Comparison of ENCODE assay signal across 16 cellular contexts in genomic region chr15:40234783-40235182, GRCh38. TPM values are rescaled to one million over a fixed set of nuclear protein-coding genes. Genes with fewer than 3 reads are reported as not detected.
DNase-seq lines count a peak whose midpoint lies in the region; TF ChIP-seq lines count a peak whose summit lies in the region.
"Had no signal": no experiment of that assay in that cellular context is flagged by ENCODE, and none has a peak within 500 bp of the region (broad histone marks: within the 10 kb centered on the region; RNA-seq: fewer than 3 reads in every experiment).

No MANE protein-coding gene starts in this region.

- no peaks in the 10 kb centered on the region for H3K9me3 Mint-ChIP-seq in endodermal cell
- no peaks in the 10 kb centered on the region for H3K9me3 Mint-ChIP-seq in progenitor cell of endocrine pancreas (ENCODE audit: low read depth)
- no peaks in the 10 kb centered on the region for H3K9me3 Mint-ChIP-seq in type B pancreatic cell
- H3K9me3 Mint-ChIP-seq: activated CD4-positive, alpha-beta T cell treated with anti-CD3 and anti-CD28 coated beads, Interleukin-2, amount 10 ng/mL, durations not matched to agents 24 days and 14 days; activated T-helper 1 cell treated with anti-CD3 and anti-CD28 coated beads, Interleukin-12 subunit alpha, Interleukin-12 subunit beta, Interleukin-2, Interleukin-4 antibody, amounts not matched to agents 30 ng/mL and 10 ng/mL and 1 ng/mL, durations not matched to agents 14 hours and 24 hours and 36 hours had no signal

- peaks cover 16% of the 10 kb centered on the region for H3K4me1 Mint-ChIP-seq in endodermal cell
- H3K4me1 Mint-ChIP-seq in progenitor cell of endocrine pancreas (ENCODE audit: low read depth) = peaks cover 8% of the 10 kb centered on the region
- H3K4me1 Mint-ChIP-seq in type B pancreatic cell (ENCODE audit: unreplicated experiment) = peaks cover 6% of the 10 kb centered on the region

- H3K9me2 ChIP-seq in OCI-LY7 (ENCODE audit: insufficient read depth, low read length) = no peaks in the 10 kb centered on the region

- CTCF ChIA-PET in OCI-LY7 (lab: Charles Lee; ENCODE audit: unreplicated experiment) = no interaction called here

- peak overlapping the region; percentile 86 for H3K27ac Mint-ChIP-seq in endodermal cell
- peak overlapping the region; percentile 53 for H3K27ac Mint-ChIP-seq in progenitor cell of endocrine pancreas
- no peak overlapping the region for H3K27ac Mint-ChIP-seq in type B pancreatic cell
- H3K27ac Mint-ChIP-seq: activated CD4-positive, alpha-beta T cell treated with anti-CD3 and anti-CD28 coated beads, Interleukin-2, amount 10 ng/mL, durations not matched to agents 24 days and 14 days; activated T-helper 1 cell treated with anti-CD3 and anti-CD28 coated beads, Interleukin-12 subunit alpha, Interleukin-12 subunit beta, Interleukin-2, Interleukin-4 antibody, amounts not matched to agents 30 ng/mL and 10 ng/mL and 1 ng/mL, durations not matched to agents 14 hours and 24 hours and 36 hours had no signal

- intact Hi-C loops in OCI-LY7 (cut with micrococcal nuclease; ENCODE audit: unreplicated experiment) = no loop called here

- no TSS peak for BruUV-seq in OCI-LY7 (replicated peaks; lab: Mats Ljungman, UMichigan)

- no peaks in the 10 kb centered on the region for H4K20me1 ChIP-seq in OCI-LY7 (ENCODE audit: insufficient read depth, low read length)

- H3K4me3 Mint-ChIP-seq in endodermal cell (no peak overlapping the region), progenitor cell of endocrine pancreas (ENCODE audit: low read depth) (no peak overlapping the region), type B pancreatic cell (no peak overlapping the region)
- H3K4me3 Mint-ChIP-seq: activated CD4-positive, alpha-beta T cell treated with anti-CD3 and anti-CD28 coated beads, Interleukin-2, amount 10 ng/mL, durations not matched to agents 24 days and 14 days; activated T-helper 1 cell treated with anti-CD3 and anti-CD28 coated beads, Interleukin-12 subunit alpha, Interleukin-12 subunit beta, Interleukin-2, Interleukin-4 antibody, amounts not matched to agents 30 ng/mL and 10 ng/mL and 1 ng/mL, durations not matched to agents 14 hours and 24 hours and 36 hours had no signal

- H3K36me3 Mint-ChIP-seq in endodermal cell (ENCODE audit: low read depth) (peaks cover 4% of the 10 kb centered on the region), progenitor cell of endocrine pancreas (ENCODE audit: insufficient read depth) (no peaks in the 10 kb centered on the region), type B pancreatic cell (peaks cover under 1% of the 10 kb centered on the region)

- no peaks in the 10 kb centered on the region for H3K79me2 ChIP-seq in OCI-LY7 (ENCODE audit: insufficient read depth, low read depth, low read length)

- 77 to 94% methylated on average over 2 to 4 of the region's 4 CpGs for WGBS in endodermal cell (ENCODE audit: insufficient coverage in 1 of 2, insufficient read length in 1 of 2), 2 experiments

- peak overlapping the region; percentile 13; the same call in 1 of the 2 replicates for H3K4me2 ChIP-seq in OCI-LY7 (ENCODE audit: low read length)
- H3K4me2 ChIP-seq: A549 had no signal

- no peaks in the 10 kb centered on the region for H3K9me3 ChIP-seq in OCI-LY7 (ENCODE audit: low read length)
- no peaks in the 10 kb centered on the region for H3K9me3 ChIP-seq in endodermal cell (ENCODE audit: control insufficient read depth, low read length)
- H3K9me3 ChIP-seq: A549, ascending aorta had no signal

- H3K9ac ChIP-seq in endodermal cell (ENCODE audit: extremely low read depth, low read length, poor library complexity, severe bottlenecking) = no peak overlapping the region

- no peak overlapping the region for H3K4me3 ChIP-seq in OCI-LY7 (ENCODE audit: low read depth, low read length, poor library complexity, severe bottlenecking)
- no peak overlapping the region for H3K4me3 ChIP-seq in endodermal cell (ENCODE audit: low read length)
- H3K4me3 ChIP-seq: A549, ascending aorta had no signal

- no peak overlapping the region for H3K27ac ChIP-seq in OCI-LY7 (ENCODE audit: low read depth, low read length, poor library complexity, severe bottlenecking)
- peak overlapping the region; percentile 61 for H3K27ac ChIP-seq in endodermal cell (ENCODE audit: low read depth, low read length)
- H3K27ac ChIP-seq: A549, ascending aorta had no signal

- POLR2A ChIA-PET in OCI-LY7 (lab: Charles Lee) = no interaction called here

- peaks cover 25% of the 10 kb centered on the region for H3K4me1 ChIP-seq in OCI-LY7 (ENCODE audit: insufficient read depth, low read length, poor library complexity, severe bottlenecking)
- H3K4me1 ChIP-seq in endodermal cell (ENCODE audit: control insufficient read depth, insufficient read depth, low read length) = peaks cover 3% of the 10 kb centered on the region

- DNase-seq in NCI-H82 (lab: John Stamatoyannopoulos, UW) (peak; percentile 42), NCI-H82 treated with DMSO at 0.1 percent for 48 hours (lab: John Stamatoyannopoulos, UW; ENCODE audit: unreplicated experiment) (no peak), OCI-LY7 (ENCODE audit: low spot score) (no peak), endodermal cell (peak; percentile 70), progenitor cell of endocrine pancreas (ENCODE audit: low spot score, unreplicated experiment) (no peak), type B pancreatic cell (ENCODE audit: extremely low spot score, unreplicated experiment) (no peak), amygdala (lab: John Stamatoyannopoulos, UW) (no peak)
- no peak for DNase-seq in activated CD4-positive, alpha-beta T cell treated with anti-CD3 and anti-CD28 coated beads, Interleukin-2, amount 50 U/mL, for 4 hours
- DNase-seq: activated CD4-positive, alpha-beta T cell treated with anti-CD3 and anti-CD28 coated beads, Interleukin-2, amount 10 ng/mL, durations not matched to agents 24 days and 14 days; effector memory CD4-positive, alpha-beta T cell; SW 1271 had no signal

- H3K36me3 ChIP-seq in OCI-LY7 (ENCODE audit: insufficient read depth, low read length) (peaks cover 32% of the 10 kb centered on the region), endodermal cell (ENCODE audit: control insufficient read depth, insufficient read depth, low read length) (peaks cover 15% of the 10 kb centered on the region)
- H3K36me3 ChIP-seq: ascending aorta had no signal

- H3K27me3 Mint-ChIP-seq in endodermal cell (ENCODE audit: insufficient read depth) (peaks cover 25% of the 10 kb centered on the region), progenitor cell of endocrine pancreas (peaks cover 4% of the 10 kb centered on the region), type B pancreatic cell (peaks cover 13% of the 10 kb centered on the region)

- peaks cover 16% of the 10 kb centered on the region for H3K27me3 ChIP-seq in endodermal cell (ENCODE audit: control insufficient read depth, insufficient read depth, low read length, poor library complexity, severe bottlenecking)
- H3K27me3 ChIP-seq: ascending aorta had no signal

- no peak overlapping the region for H2AFZ ChIP-seq in OCI-LY7 (ENCODE audit: low read length)

- no peak for TF ChIP-seq CTCF in OCI-LY7 (conservative IDR thresholded peaks at IDR 0.05; ENCODE audit: low read length)
- no peak for TF ChIP-seq CTCF in endodermal cell (conservative IDR thresholded peaks at IDR 0.05)
- TF ChIP-seq CTCF in progenitor cell of endocrine pancreas (IDR thresholded peaks at IDR 0.05; ENCODE audit: unreplicated experiment) = no peak
- TF ChIP-seq CTCF in type B pancreatic cell (conservative IDR thresholded peaks at IDR 0.05) = no peak

RNA-seq across cellular contexts. Expression of gene PAK6, which starts 4.1 kb away (rescaled TPM):
- total RNA-seq in OCI-LY7 (2014; rRNA removed; shearing (Covaris generic)) = 0.03 and 0.10 TPM in 2 replicates
- not detected in 2 replicates for total RNA-seq in OCI-LY7 (2022)
- 1 to 10 TPM; 7.7 to 9.1 TPM for total RNA-seq in endodermal cell
- polyA plus RNA-seq in endodermal cell (2013, experiment 1 of 2) = 0.96 TPM
- 0.29 TPM for polyA plus RNA-seq in endodermal cell (2013, experiment 2 of 2)
- 13.2 and 13.8 TPM in 2 replicates for total RNA-seq in progenitor cell of endocrine pancreas
- 7.8 and 21.2 TPM in 2 replicates for total RNA-seq in type B pancreatic cell (ENCODE audit: low replicate concordance)
- total RNA-seq: ascending aorta, glomerular endothelial cell had no signal

RNA-seq across cellular contexts. Expression of gene ANKRD63, which starts 48.1 kb away (rescaled TPM):
- not detected in 2 replicates for total RNA-seq in OCI-LY7 (2014; rRNA removed; shearing (Covaris generic))
- total RNA-seq in OCI-LY7 (2022) = not detected in 2 replicates
- not detected for total RNA-seq in endodermal cell
- polyA plus RNA-seq in endodermal cell (2013, experiment 1 of 2) = 0.39 TPM
- polyA plus RNA-seq in endodermal cell (2013, experiment 2 of 2) = 0.33 TPM
- not detected in 2 replicates for total RNA-seq in progenitor cell of endocrine pancreas
- total RNA-seq in type B pancreatic cell (ENCODE audit: low replicate concordance) = 0.98 and 1.5 TPM in 2 replicates
- total RNA-seq: activated CD4-positive, alpha-beta T cell treated with anti-CD3 and anti-CD28 coated beads, Interleukin-2, amount 10 ng/mL, durations not matched to agents 24 days and 14 days; activated T-helper 1 cell treated with anti-CD3 and anti-CD28 coated beads, Interleukin-12 subunit alpha, Interleukin-12 subunit beta, Interleukin-2, Interleukin-4 antibody, amounts not matched to agents 30 ng/mL and 10 ng/mL and 1 ng/mL, durations not matched to agents 14 hours and 24 hours and 36 hours; ascending aorta; urinary bladder had no signal
- polyA plus RNA-seq: urinary bladder had no signal

Comparison
In these comparisons a context has a peak if more than half of its experiments do, and no peak if none do; other contexts are left out.
1. DNase-seq: peak in NCI-H82 (single experiment) and endodermal cell (single experiment); none in NCI-H82 treated with DMSO at 0.1 percent for 48 hours (single experiment), OCI-LY7 (single experiment), progenitor cell of endocrine pancreas (single experiment), type B pancreatic cell (single experiment), activated CD4-positive, alpha-beta T cell treated with anti-CD3 and anti-CD28 coated beads, Interleukin-2, amount 50 U/mL, for 4 hours (0 of 2) and amygdala (0 of 56).